14 cellular contexts compared by ENCODE assay signal in the genomic region with DNA sequence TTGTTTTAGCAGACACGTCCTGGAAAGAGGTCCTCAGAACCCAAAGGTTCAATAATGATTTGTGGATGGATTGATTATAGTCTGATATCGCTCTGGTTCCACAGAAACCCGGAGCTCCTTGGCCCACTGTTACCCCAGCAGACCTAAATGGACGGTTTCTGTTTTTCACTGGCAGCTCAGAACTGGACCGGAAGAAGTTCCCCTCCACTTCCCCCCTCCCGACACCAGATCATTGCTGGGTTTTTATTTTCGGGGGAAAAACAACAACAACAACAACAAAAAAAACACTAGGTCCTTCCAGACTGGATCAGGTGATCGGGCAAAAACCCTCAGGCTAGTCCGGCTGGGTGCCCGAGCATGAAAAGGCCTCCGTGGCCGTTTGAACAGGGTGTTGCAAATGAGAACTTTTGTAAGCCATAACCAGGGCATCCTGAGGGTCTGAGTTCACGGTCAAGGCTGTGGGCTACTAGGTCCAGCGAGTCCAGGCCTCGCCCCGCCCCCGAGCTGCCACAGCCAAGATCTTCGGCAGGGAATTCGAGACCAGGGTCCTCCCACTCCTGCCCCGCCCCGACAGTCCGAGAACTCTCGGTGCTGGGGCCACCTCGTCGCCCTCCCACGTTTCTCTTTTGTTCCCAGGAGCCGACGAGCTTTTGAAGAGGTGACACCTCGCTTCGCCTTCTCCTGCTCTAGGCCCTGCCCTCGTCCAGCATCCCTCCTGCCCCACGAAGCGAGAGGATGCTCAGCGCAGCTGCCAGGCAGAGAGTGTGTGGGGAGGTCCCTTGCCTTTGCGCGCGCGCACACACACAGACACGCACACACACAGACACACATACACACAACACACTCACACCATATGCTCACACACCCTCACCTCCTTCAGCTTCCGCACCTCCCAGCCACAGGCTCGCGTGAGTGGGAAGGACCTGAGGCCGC. TPM values are rescaled to one million over a fixed set of nuclear protein-coding genes. Genes with fewer than 3 reads are reported as not detected.
DNase-seq lines count a peak whose midpoint lies in the region; ATAC-seq lines count a peak whose summit lies in the region.
"Had no signal": no experiment of that assay in that cellular context is flagged by ENCODE, and none has a peak within 500 bp of the region (broad histone marks: within the 10 kb centered on the region; RNA-seq: fewer than 3 reads in every experiment).

No MANE protein-coding gene starts in this region.

- H3K36me3 Mint-ChIP-seq in activated T-helper 1 cell treated with anti-CD3 and anti-CD28 coated beads, Interleukin-12 subunit alpha, Interleukin-12 subunit beta, Interleukin-2, Interleukin-4 antibody, amounts not matched to agents 30 ng/mL and 10 ng/mL and 1 ng/mL, durations not matched to agents 14 hours and 24 hours and 36 hours (ENCODE audit: low read depth) = no peaks in the 10 kb centered on the region

- ATAC-seq in stimulated activated naive CD8-positive, alpha-beta T cell treated with anti-CD3 and anti-CD28 coated beads, Interleukin-15, amount 100 ng/mL, for 72 hours = peak; percentile 39

- H3K4me1 Mint-ChIP-seq in activated T-helper 1 cell treated with anti-CD3 and anti-CD28 coated beads, Interleukin-12 subunit alpha, Interleukin-12 subunit beta, Interleukin-2, Interleukin-4 antibody, amounts not matched to agents 30 ng/mL and 10 ng/mL and 1 ng/mL, durations not matched to agents 14 hours and 24 hours and 36 hours (ENCODE audit: low read depth) = peaks cover 19% of the 10 kb centered on the region
- peaks cover 70% of the 10 kb centered on the region for H3K4me1 Mint-ChIP-seq in stimulated activated naive CD8-positive, alpha-beta T cell treated with anti-CD3 and anti-CD28 coated beads, Interleukin-15, amount 100 ng/mL, for 72 hours

- H3K27me3 Mint-ChIP-seq in activated T-helper 1 cell treated with anti-CD3 and anti-CD28 coated beads, Interleukin-12 subunit alpha, Interleukin-12 subunit beta, Interleukin-2, Interleukin-4 antibody, amounts not matched to agents 30 ng/mL and 10 ng/mL and 1 ng/mL, durations not matched to agents 14 hours and 24 hours and 36 hours (ENCODE audit: insufficient read depth) = peaks cover 87% of the 10 kb centered on the region
- peaks cover 99% of the 10 kb centered on the region for H3K27me3 Mint-ChIP-seq in stimulated activated naive CD8-positive, alpha-beta T cell treated with anti-CD3 and anti-CD28 coated beads, Interleukin-15, amount 100 ng/mL, for 72 hours

- H3K27ac Mint-ChIP-seq in activated T-helper 1 cell treated with anti-CD3 and anti-CD28 coated beads, Interleukin-12 subunit alpha, Interleukin-12 subunit beta, Interleukin-2, Interleukin-4 antibody, amounts not matched to agents 30 ng/mL and 10 ng/mL and 1 ng/mL, durations not matched to agents 14 hours and 24 hours and 36 hours = peak overlapping the region; percentile 18
- H3K27ac Mint-ChIP-seq in stimulated activated naive CD8-positive, alpha-beta T cell treated with anti-CD3 and anti-CD28 coated beads, Interleukin-15, amount 100 ng/mL, for 72 hours = no peak overlapping the region
- H3K27ac Mint-ChIP-seq: activated B cell treated with CpG ODN at 0.5 μM for 24 hours had no signal

- intact Hi-C loops in activated T-helper 1 cell treated with anti-CD3 and anti-CD28 coated beads, Interleukin-12 subunit alpha, Interleukin-12 subunit beta, Interleukin-2, Interleukin-4 antibody, amounts not matched to agents 30 ng/mL and 10 ng/mL and 1 ng/mL, durations not matched to agents 14 hours and 24 hours and 36 hours (cut with micrococcal nuclease) = no loop called here

- no peak overlapping the region for H3K4me3 Mint-ChIP-seq in activated T-helper 1 cell treated with anti-CD3 and anti-CD28 coated beads, Interleukin-12 subunit alpha, Interleukin-12 subunit beta, Interleukin-2, Interleukin-4 antibody, amounts not matched to agents 30 ng/mL and 10 ng/mL and 1 ng/mL, durations not matched to agents 14 hours and 24 hours and 36 hours
- peak overlapping the region; percentile 56 to 70 for H3K4me3 Mint-ChIP-seq in stimulated activated naive CD8-positive, alpha-beta T cell treated with anti-CD3 and anti-CD28 coated beads, Interleukin-15, amount 100 ng/mL, for 72 hours
- H3K4me3 Mint-ChIP-seq: activated B cell treated with CpG ODN at 0.5 μM for 24 hours had no signal

- peak overlapping the region; percentile 10 for H3K4me3 ChIP-seq in iPS-11a (ENCODE audit: low read depth, low read length)
- H3K4me3 ChIP-seq: stomach had no signal

- H3K9me3 Mint-ChIP-seq in activated T-helper 1 cell treated with anti-CD3 and anti-CD28 coated beads, Interleukin-12 subunit alpha, Interleukin-12 subunit beta, Interleukin-2, Interleukin-4 antibody, amounts not matched to agents 30 ng/mL and 10 ng/mL and 1 ng/mL, durations not matched to agents 14 hours and 24 hours and 36 hours = no peaks in the 10 kb centered on the region
- peaks cover 0 to 6% of the 10 kb centered on the region in 2 donors for H3K9me3 Mint-ChIP-seq in stimulated activated naive CD8-positive, alpha-beta T cell treated with anti-CD3 and anti-CD28 coated beads, Interleukin-15, amount 100 ng/mL, for 72 hours

- peak; percentile 27 for DNase-seq in activated T-cell treated with anti-CD3 and anti-CD28 coated beads, Interleukin-2, amount 50 U/mL, for 1 hour
- DNase-seq in activated T-cell treated with anti-CD3 and anti-CD28 coated beads for 4 hours = no peak
- DNase-seq in activated T-helper 1 cell treated with anti-CD3 and anti-CD28 coated beads, Interleukin-12 subunit alpha, Interleukin-12 subunit beta, Interleukin-2, Interleukin-4 antibody, amounts not matched to agents 30 ng/mL and 10 ng/mL and 1 ng/mL, durations not matched to agents 14 hours and 24 hours and 36 hours (ENCODE audit: low spot score) = no peak
- no peak for DNase-seq in stimulated activated naive CD8-positive, alpha-beta T cell treated with anti-CD3 and anti-CD28 coated beads, Interleukin-15, amount 100 ng/mL, for 72 hours
- DNase-seq in A172 (ENCODE audit: low spot score) = no peak
- DNase-seq in amygdala (lab: John Stamatoyannopoulos, UW) = no peak
- no peak for DNase-seq in cortex of kidney (lab: John Stamatoyannopoulos, UW)
- DNase-seq: activated B cell treated with CpG ODN at 0.5 μM for 24 hours, NCI-H2171 treated with DMSO at 0.1 percent for 48 hours, stomach had no signal

RNA-seq across cellular contexts. Expression of a gene that starts 8.7 kb away (rescaled TPM):
- 0.08 and 0.10 TPM in 2 replicates for total RNA-seq in activated T-helper 1 cell treated with anti-CD3 and anti-CD28 coated beads, Interleukin-12 subunit alpha, Interleukin-12 subunit beta, Interleukin-2, Interleukin-4 antibody, amounts not matched to agents 30 ng/mL and 10 ng/mL and 1 ng/mL, durations not matched to agents 14 hours and 24 hours and 36 hours
- total RNA-seq in A172 (2014; rRNA removed; shearing (Covaris generic)) = 4.7 and 5.5 TPM in 2 replicates
- total RNA-seq: activated B cell treated with CpG ODN at 0.5 μM for 24 hours, glomerular endothelial cell, myocyte, stomach had no signal

RNA-seq across cellular contexts. Expression of a gene that starts 18.7 kb away (rescaled TPM):
- not detected in 2 replicates for total RNA-seq in activated T-helper 1 cell treated with anti-CD3 and anti-CD28 coated beads, Interleukin-12 subunit alpha, Interleukin-12 subunit beta, Interleukin-2, Interleukin-4 antibody, amounts not matched to agents 30 ng/mL and 10 ng/mL and 1 ng/mL, durations not matched to agents 14 hours and 24 hours and 36 hours
- total RNA-seq in A172 (2014; rRNA removed; shearing (Covaris generic)) = 1.5 and 2.4 TPM in 2 replicates
- total RNA-seq: activated B cell treated with CpG ODN at 0.5 μM for 24 hours, breast epithelium, glomerular endothelial cell, myocyte, stomach had no signal
